29 cellular contexts compared by ENCODE assay signal in genomic region chr3:46337911-46338310, GRCh38. TPM values are rescaled to one million over a fixed set of nuclear protein-coding genes. Genes with fewer than 3 reads are reported as not detected.
"Had no signal": no experiment of that assay in that cellular context is flagged by ENCODE, and none has a peak within 500 bp of the region (broad histone marks: within the 10 kb centered on the region; RNA-seq: fewer than 3 reads in every experiment).

No MANE protein-coding gene starts in this region.

- H3K36me3 Mint-ChIP-seq: brain, neural progenitor cell had no signal

- H3K4me3 Mint-ChIP-seq: activated naive CD4-positive, alpha-beta T cell treated with anti-CD3 and anti-CD28 coated beads, Interleukin-2, amount 50 U/mL, for 24 hours; activated T-cell treated with anti-CD3 and anti-CD28 coated beads, Interleukin-2, amount 50 U/mL, for 24 hours; brain; dendritic cell treated with granulocyte-macrophage colony-stimulating factor and Interleukin-4, amounts not matched to agents 40 ng/mL and 50 ng/mL, for 4 days; endodermal cell; memory B cell; naive thymus-derived CD4-positive, alpha-beta T cell; neural progenitor cell; stimulated activated memory B cell treated with anti-CD40 and anti-IgM and Interleukin-4, amounts not matched to agents 10 μg/mL and 1 μg/mL and 100 μg/mL, for 72 hours had no signal

- H3K27me3 Mint-ChIP-seq: dendritic cell treated with granulocyte-macrophage colony-stimulating factor and Interleukin-4, amounts not matched to agents 40 ng/mL and 50 ng/mL, for 4 days; memory B cell; stimulated activated memory B cell treated with anti-CD40 and anti-IgM and Interleukin-4, amounts not matched to agents 10 μg/mL and 1 μg/mL and 100 μg/mL, for 72 hours had no signal

- DNase-seq: activated CD4-positive, alpha-beta T cell treated with anti-CD3 and anti-CD28 coated beads for 1 hour; activated CD4-positive, alpha-beta T cell treated with anti-CD3 and anti-CD28 coated beads, Interleukin-2, amount 50 U/mL, for 4 hours; activated CD8-positive, alpha-beta memory T cell treated with anti-CD3 and anti-CD28 coated beads for 24 hours; activated CD8-positive, alpha-beta memory T cell treated with anti-CD3 and anti-CD28 coated beads, Interleukin-2, amount 50 U/mL, for 4 hours; activated gamma-delta T cell treated with Interleukin-2 at 50 U/mL for 16 hours; activated T-cell treated with anti-CD3 and anti-CD28 coated beads, Interleukin-2, amount 50 U/mL, for 24 hours; central memory CD4-positive, alpha-beta T cell; endodermal cell; head of caudate nucleus; hippocampal formation; kidney; midbrain; naive thymus-derived CD4-positive, alpha-beta T cell; occipital lobe; psoas muscle; sigmoid colon; small intestine; stimulated activated CD4-positive, alpha-beta T cell treated with anti-CD3 and anti-CD28 coated beads, Interleukin-4, amount 100 ng/mL, for 24 hours; T-helper 9 cell; WERI-Rb-1 had no signal

- H3K4me1 Mint-ChIP-seq: activated naive CD4-positive, alpha-beta T cell treated with anti-CD3 and anti-CD28 coated beads, Interleukin-2, amount 50 U/mL, for 24 hours; brain; endodermal cell; memory B cell; neural progenitor cell; stimulated activated memory B cell treated with anti-CD40 and anti-IgM and Interleukin-4, amounts not matched to agents 10 μg/mL and 1 μg/mL and 100 μg/mL, for 72 hours had no signal

- H3K27ac Mint-ChIP-seq: activated naive CD4-positive, alpha-beta T cell treated with anti-CD3 and anti-CD28 coated beads, Interleukin-2, amount 50 U/mL, for 24 hours; activated T-cell treated with anti-CD3 and anti-CD28 coated beads, Interleukin-2, amount 50 U/mL, for 24 hours; brain; dendritic cell treated with granulocyte-macrophage colony-stimulating factor and Interleukin-4, amounts not matched to agents 40 ng/mL and 50 ng/mL, for 4 days; endodermal cell; memory B cell; naive thymus-derived CD4-positive, alpha-beta T cell; neural progenitor cell; stimulated activated memory B cell treated with anti-CD40 and anti-IgM and Interleukin-4, amounts not matched to agents 10 μg/mL and 1 μg/mL and 100 μg/mL, for 72 hours had no signal

- ATAC-seq: gastroesophageal sphincter; naive thymus-derived CD4-positive, alpha-beta T cell; psoas muscle; stimulated activated memory B cell treated with anti-CD40 and anti-IgM and Interleukin-4, amounts not matched to agents 10 μg/mL and 1 μg/mL and 100 μg/mL, for 72 hours had no signal

RNA-seq across cellular contexts. Expression of gene CCR2, which starts 16.0 kb away (rescaled TPM):
- total RNA-seq: endodermal cell had no signal

RNA-seq across cellular contexts. Expression of gene CCR5, which starts 32.8 kb away (rescaled TPM):
- total RNA-seq: ascending aorta, endodermal cell, temporal lobe had no signal
